Comparison of ENCODE assay signal across 22 cellular contexts in the genomic region with DNA sequence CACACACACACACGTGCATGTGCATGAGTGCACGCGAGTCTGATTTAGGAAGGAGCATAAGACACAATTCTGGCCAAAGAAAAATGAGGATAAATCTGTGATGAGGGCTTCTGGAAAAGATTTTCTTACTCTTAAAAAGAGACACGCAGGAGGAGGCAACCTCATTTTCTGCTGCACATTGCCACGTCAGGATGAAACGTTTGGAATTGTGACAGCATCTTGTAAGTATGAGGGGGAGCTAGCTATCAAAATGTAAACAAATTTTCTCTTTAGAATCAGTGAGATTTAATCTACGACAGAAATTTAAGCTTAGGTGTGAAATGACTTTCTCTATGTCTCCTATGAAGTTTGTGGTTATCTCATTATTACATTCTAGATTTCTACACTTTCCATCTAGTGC. TPM values are rescaled to one million over a fixed set of nuclear protein-coding genes. Genes with fewer than 3 reads are reported as not detected.
"Had no signal": no experiment of that assay in that cellular context is flagged by ENCODE, and none has a peak within 500 bp of the region (broad histone marks: within the 10 kb centered on the region; RNA-seq: fewer than 3 reads in every experiment).

No MANE protein-coding gene starts in this region.

- H3K36me3 ChIP-seq: gastroesophageal sphincter, heart right ventricle, right atrium auricular region, suprapubic skin had no signal

- H3K27me3 ChIP-seq: dorsolateral prefrontal cortex, gastroesophageal sphincter, heart right ventricle, right atrium auricular region, suprapubic skin had no signal

- H3K27ac ChIP-seq: dorsolateral prefrontal cortex, gastroesophageal sphincter, heart right ventricle, right atrium auricular region, skin epidermis, suprapubic skin had no signal

- DNase-seq: activated B cell treated with CpG ODN at 0.5 μM for 24 hours; activated CD4-positive, alpha-beta memory T cell treated with anti-CD3 and anti-CD28 coated beads for 36 hours; activated CD4-positive, alpha-beta T cell treated with anti-CD3 and anti-CD28 coated beads for 4 hours; activated naive CD4-positive, alpha-beta T cell; activated naive CD8-positive, alpha-beta T cell treated with anti-CD3 and anti-CD28 coated beads, Interleukin-2, amount 10 ng/mL, durations not matched to agents 7 days and 5 days; activated T-cell treated with anti-CD3 and anti-CD28 coated beads for 4 hours; caudate nucleus; dorsolateral prefrontal cortex; heart right ventricle; kidney glomerular epithelial cell; left ventricle myocardium superior; stimulated activated CD4-positive, alpha-beta T cell treated with anti-CD3 and anti-CD28 coated beads, Interleukin-4, amount 100 ng/mL, for 1 hour; stimulated activated naive CD8-positive, alpha-beta T cell treated with anti-CD3 and anti-CD28 coated beads, Interleukin-15, amount 100 ng/mL, for 72 hours had no signal

- H3K4me1 ChIP-seq: gastroesophageal sphincter, heart right ventricle, right atrium auricular region, suprapubic skin had no signal

- H3K9me3 ChIP-seq: gastroesophageal sphincter, heart right ventricle, right atrium auricular region, suprapubic skin had no signal

- H3K4me3 ChIP-seq: gastroesophageal sphincter, heart right ventricle, right atrium auricular region, skin epidermis, suprapubic skin had no signal

RNA-seq across cellular contexts. Expression of a gene that starts 42.3 kb away (rescaled TPM):
- total RNA-seq: activated B cell treated with CpG ODN at 0.5 μM for 24 hours; activated CD4-positive, alpha-beta memory T cell treated with anti-CD3 and anti-CD28 coated beads for 36 hours; activated naive CD8-positive, alpha-beta T cell treated with anti-CD3 and anti-CD28 coated beads, Interleukin-2, amount 10 ng/mL, durations not matched to agents 7 days and 5 days; activated T-helper 1 cell treated with anti-CD3 and anti-CD28 coated beads, Interleukin-12 subunit alpha, Interleukin-12 subunit beta, Interleukin-2, Interleukin-4 antibody, amounts not matched to agents 30 ng/mL and 10 ng/mL and 1 ng/mL, durations not matched to agents 14 hours and 24 hours and 36 hours; dorsolateral prefrontal cortex; gastroesophageal sphincter; heart right ventricle; left ventricle myocardium superior; mononuclear cell; neural crest cell; omental fat pad; progenitor cell of endocrine pancreas; right atrium auricular region; suprapubic skin had no signal
